In the genomic region with DNA sequence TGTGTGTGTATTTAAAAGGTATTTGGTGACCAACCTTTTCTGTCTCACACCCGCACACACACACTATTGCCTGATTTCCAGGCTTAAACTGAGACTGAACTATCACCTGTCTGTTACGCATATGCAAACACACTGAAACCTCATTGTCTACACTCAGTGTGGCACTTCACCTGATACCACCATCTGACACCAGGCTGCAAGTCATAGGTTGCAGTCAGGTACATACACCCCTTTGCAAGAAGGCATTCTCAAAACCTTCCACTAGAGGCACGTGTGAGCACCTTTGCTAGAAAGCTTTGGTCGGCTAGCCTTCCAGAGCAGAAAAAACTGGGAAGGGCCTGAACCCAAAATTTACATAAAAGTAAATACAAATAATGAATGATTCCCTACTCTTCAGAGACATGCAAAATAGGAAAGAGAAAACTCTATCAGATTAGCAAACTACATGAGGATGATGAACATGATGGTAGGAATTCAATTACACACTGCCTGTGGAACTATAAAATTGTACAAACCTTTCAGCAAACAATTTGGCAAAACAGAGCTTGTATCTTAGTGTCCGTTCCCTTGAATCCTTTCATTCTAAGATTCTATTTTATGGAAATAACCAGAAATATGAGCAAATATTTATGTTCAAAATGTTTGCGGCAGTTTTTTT, we compare ENCODE assay signal across 8 cellular contexts. TPM values are rescaled to one million over a fixed set of nuclear protein-coding genes. Genes with fewer than 3 reads are reported as not detected.
DNase-seq lines count a peak whose midpoint lies in the region; ATAC-seq and TF ChIP-seq lines count a peak whose summit lies in the region.

No MANE protein-coding gene starts in this region.

- CTCF ChIA-PET in activated CD4-positive, alpha-beta T cell treated with anti-CD3 and anti-CD28 coated beads, Interleukin-2, amount 10 ng/mL, durations not matched to agents 7 days and 5 days (lab: Charles Lee) = interaction anchor here (0.6 to 1.1 kb wide), 2 partner anchors 17 to 35 kb away, joined by 3 to 5 read pairs; no protein-coding TSS in a partner anchor

- peaks cover 74% of the 10 kb centered on the region for H3K27me3 Mint-ChIP-seq in activated CD4-positive, alpha-beta T cell treated with anti-CD3 and anti-CD28 coated beads, Interleukin-2, amount 10 ng/mL, durations not matched to agents 7 days and 5 days

- TF ChIP-seq POLR2A in gastrocnemius medialis (IDR thresholded peaks at IDR 0.05) = no peak

- H3K4me1 ChIP-seq in gastrocnemius medialis = peaks cover 5 to 7% of the 10 kb centered on the region in 2 donors

- H3K27me3 ChIP-seq in gastrocnemius medialis = peaks cover 55 to 66% (median 61%) of the 10 kb centered on the region in 3 donors

- no peaks in the 10 kb centered on the region for H3K36me3 Mint-ChIP-seq in activated CD4-positive, alpha-beta T cell treated with anti-CD3 and anti-CD28 coated beads, Interleukin-2, amount 10 ng/mL, durations not matched to agents 7 days and 5 days (ENCODE audit: low read depth)

- ATAC-seq in HG02884 (IDR thresholded peaks at IDR 0.05; ENCODE audit: unreplicated experiment) (peak; percentile 57), gastrocnemius medialis (peak in 1 of 2 donors; percentile 74), HG03432 (IDR thresholded peaks at IDR 0.05; ENCODE audit: unreplicated experiment) (no peak)

- TF ChIP-seq CTCF in 22Rv1 (IDR thresholded peaks at IDR 0.05) (peak; percentile 93), gastrocnemius medialis (IDR thresholded peaks at IDR 0.05 in 4 of 5, conservative IDR thresholded peaks at IDR 0.05 in 1 of 5) (peak in 4 of 5 experiments; percentile 26 to 72 (median 47))

- POLR2A ChIA-PET in activated CD4-positive, alpha-beta T cell treated with anti-CD3 and anti-CD28 coated beads, Interleukin-2, amount 10 ng/mL, durations not matched to agents 7 days and 5 days (lab: Charles Lee) = no interaction called here

- H3K27ac ChIP-seq in 22Rv1 (no peak overlapping the region), gastrocnemius medialis (no peak overlapping the region)

- intact Hi-C loops in gastrocnemius medialis (cut with DNase I; ENCODE audit: low total_unique reads) = loop anchor here (10.0 kb wide), 1 partner anchor 370 kb away; no protein-coding TSS in a partner anchor

- no peak overlapping the region for H3K4me3 ChIP-seq in gastrocnemius medialis

- peak; percentile 69 for DNase-seq in Daoy (ENCODE audit: low read depth)
- peak; percentile 51 for DNase-seq in NCI-H2171 (lab: John Stamatoyannopoulos, UW)
- peak; percentile 41 for DNase-seq in activated CD4-positive, alpha-beta T cell treated with anti-CD3 and anti-CD28 coated beads, Interleukin-2, amount 10 ng/mL, durations not matched to agents 7 days and 5 days
- DNase-seq in germinal center (ENCODE audit: low spot score) = peak; percentile 29
- DNase-seq in gastrocnemius medialis = no peak

- in situ Hi-C loops in gastrocnemius medialis (cut with MboI; ENCODE audit: low sequenced_read_pairs in 4 of 4) = no loop called here

- H3K4me3 Mint-ChIP-seq in activated CD4-positive, alpha-beta T cell treated with anti-CD3 and anti-CD28 coated beads, Interleukin-2, amount 10 ng/mL, durations not matched to agents 7 days and 5 days = no peak overlapping the region

- peaks cover 8% of the 10 kb centered on the region for H3K4me1 Mint-ChIP-seq in activated CD4-positive, alpha-beta T cell treated with anti-CD3 and anti-CD28 coated beads, Interleukin-2, amount 10 ng/mL, durations not matched to agents 7 days and 5 days

- no peaks in the 10 kb centered on the region for H3K9me3 ChIP-seq in gastrocnemius medialis

- H3K36me3 ChIP-seq in gastrocnemius medialis = no peaks in the 10 kb centered on the region

- no peaks in the 10 kb centered on the region for H3K9me3 Mint-ChIP-seq in activated CD4-positive, alpha-beta T cell treated with anti-CD3 and anti-CD28 coated beads, Interleukin-2, amount 10 ng/mL, durations not matched to agents 7 days and 5 days

- no peak overlapping the region for H3K27ac Mint-ChIP-seq in activated CD4-positive, alpha-beta T cell treated with anti-CD3 and anti-CD28 coated beads, Interleukin-2, amount 10 ng/mL, durations not matched to agents 7 days and 5 days

RNA-seq across cellular contexts. Expression of gene FOXD1, which starts 5.9 kb away (rescaled TPM):
- total RNA-seq in Daoy (2014; rRNA removed; shearing (Covaris generic)) = 21.9 and 62.3 TPM in 2 replicates
- total RNA-seq in activated CD4-positive, alpha-beta T cell treated with anti-CD3 and anti-CD28 coated beads, Interleukin-2, amount 10 ng/mL, durations not matched to agents 7 days and 5 days = not detected
- total RNA-seq in gastrocnemius medialis = under 1 TPM in 3 of 4 donors, not detected in 1; 0.33 to 0.49 (median 0.41) TPM

RNA-seq across cellular contexts. Expression of gene BTF3, which starts 43.7 kb away (rescaled TPM):
- total RNA-seq in Daoy (2014; rRNA removed; shearing (Covaris generic)) = 680 and 912 TPM in 2 replicates
- 100 to 1,000 TPM; 693 to 807 TPM for total RNA-seq in activated CD4-positive, alpha-beta T cell treated with anti-CD3 and anti-CD28 coated beads, Interleukin-2, amount 10 ng/mL, durations not matched to agents 7 days and 5 days
- 100 to 1,000 TPM; 517 to 641 (median 546) TPM for total RNA-seq in gastrocnemius medialis

Comparison
In these comparisons a context has a peak if more than half of its experiments do, and no peak if none do; other contexts are left out.
1. DNase-seq: peak in Daoy (single experiment), NCI-H2171 (single experiment), activated CD4-positive, alpha-beta T cell treated with anti-CD3 and anti-CD28 coated beads, Interleukin-2, amount 10 ng/mL, durations not matched to agents 7 days and 5 days (single experiment) and germinal center (single experiment); none in gastrocnemius medialis (0 of 2).
2. RNA of gene FOXD1, which starts 5.9 kb away (total RNA-seq): 21.9 to 62.3 TPM in Daoy; 0.33 to 0.49 TPM in gastrocnemius medialis and not detected in activated CD4-positive, alpha-beta T cell treated with anti-CD3 and anti-CD28 coated beads, Interleukin-2, amount 10 ng/mL, durations not matched to agents 7 days and 5 days; every median in the first group is over 10 times any median in the second.